19 cellular contexts compared by ENCODE assay signal in the genomic region with DNA sequence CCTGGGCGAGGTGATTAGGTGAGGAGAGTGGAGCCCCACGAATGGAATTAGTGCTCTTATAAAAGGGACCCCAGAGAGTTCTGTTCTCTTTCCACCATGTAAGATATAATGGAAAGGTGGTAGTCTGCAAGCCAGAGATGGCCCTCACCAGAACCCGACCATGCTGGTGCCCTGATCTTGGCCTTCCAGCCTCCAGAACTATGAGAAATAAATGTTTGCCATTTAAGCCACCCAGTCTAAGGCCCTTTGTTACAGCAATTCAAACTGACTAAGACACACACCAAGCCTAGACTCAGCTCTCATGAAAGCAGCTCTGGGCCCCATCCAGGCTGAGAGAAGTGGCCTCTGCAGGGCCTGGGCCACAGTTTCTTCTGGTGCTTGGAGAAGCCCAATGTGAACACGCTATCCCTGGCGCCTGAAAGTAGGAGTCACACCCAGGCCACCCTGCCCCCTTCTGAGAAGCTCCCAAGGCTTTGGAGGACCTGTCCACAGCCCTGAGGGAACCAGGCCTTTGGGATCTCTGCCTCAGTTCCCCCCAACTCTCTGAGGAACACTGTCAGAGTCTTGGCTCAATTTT. TPM values are rescaled to one million over a fixed set of nuclear protein-coding genes. Genes with fewer than 3 reads are reported as not detected.
DNase-seq lines count a peak whose midpoint lies in the region; ATAC-seq and TF ChIP-seq lines count a peak whose summit lies in the region.
"Had no signal": no experiment of that assay in that cellular context is flagged by ENCODE, and none has a peak within 500 bp of the region (broad histone marks: within the 10 kb centered on the region; RNA-seq: fewer than 3 reads in every experiment).

No MANE protein-coding gene starts in this region.

- no peaks in the 10 kb centered on the region for H3K23me2 ChIP-seq in H9 (ENCODE audit: insufficient read length, low read depth, low read length, poor library complexity, severe bottlenecking)

- peak overlapping the region; percentile 83 for H3K27ac Mint-ChIP-seq in MCF 10A (ENCODE audit: low read depth, unreplicated experiment)
- no peak overlapping the region for H3K27ac Mint-ChIP-seq in H9

- no peak overlapping the region for H3K56ac ChIP-seq in H9 (ENCODE audit: insufficient read length, low read depth, low read length)

- H3K18ac ChIP-seq in H9 (ENCODE audit: insufficient read length, low read depth, low read length): no peak overlapping the region

- no peak overlapping the region for H3K9ac ChIP-seq in H9 (ENCODE audit: extremely low read depth, insufficient read length, low read length)

- H3K36me3 Mint-ChIP-seq in MCF 10A (ENCODE audit: insufficient read depth, unreplicated experiment) (no peaks in the 10 kb centered on the region), H9 (ENCODE audit: insufficient read depth in 1 of 3, low read depth in 3 of 3) (no peaks in the 10 kb centered on the region)

- no peaks in the 10 kb centered on the region for H3K36me3 ChIP-seq in breast epithelium
- H3K36me3 ChIP-seq in psoas muscle (ENCODE audit: insufficient read depth in 1 of 2, low read depth in 1 of 2): no peaks in the 10 kb centered on the region
- H3K36me3 ChIP-seq in upper lobe of right lung: no peaks in the 10 kb centered on the region
- H3K36me3 ChIP-seq: WERI-Rb-1 had no signal

- WGBS in psoas muscle, 3 donors: 91 to 99% (median 96%) methylated on average over 5 of the region's 5 CpGs
- no CpG with 5 or more reads among the region's 5 CpGs for WGBS in H9 (ENCODE audit: extremely low coverage, insufficient read length, low lambda C conversion rate)

- H4K20me1 ChIP-seq in H9 (ENCODE audit: control insufficient read depth, insufficient read depth, insufficient read length): no peaks in the 10 kb centered on the region

- H2BK12ac ChIP-seq in H9 (ENCODE audit: insufficient read length, low read depth, low read length): no peak overlapping the region

- no peak overlapping the region for H3K4me2 ChIP-seq in H9 (ENCODE audit: insufficient read depth, insufficient read length, low read length)

- no peak overlapping the region for H3K4me3 ChIP-seq in breast epithelium
- no peak overlapping the region for H3K4me3 ChIP-seq in psoas muscle
- no peak overlapping the region for H3K4me3 ChIP-seq in upper lobe of right lung

- TF ChIP-seq CTCF in MCF 10A (IDR thresholded peaks at IDR 0.05; ENCODE audit: unreplicated experiment) (no peak), breast epithelium (IDR thresholded peaks at IDR 0.05) (no peak), foreskin keratinocyte (conservative IDR thresholded peaks at IDR 0.05) (no peak), psoas muscle (IDR thresholded peaks at IDR 0.05) (no peak), upper lobe of right lung (IDR thresholded peaks at IDR 0.05) (no peak), H9 (conservative IDR thresholded peaks at IDR 0.05) (no peak)

- H3K27me3 ChIP-seq in breast epithelium: no peaks in the 10 kb centered on the region
- H3K27me3 ChIP-seq in foreskin keratinocyte: no peaks in the 10 kb centered on the region
- H3K27me3 ChIP-seq in psoas muscle (ENCODE audit: insufficient read depth in 3 of 3, low read length in 2 of 3): no peaks in the 10 kb centered on the region
- no peaks in the 10 kb centered on the region for H3K27me3 ChIP-seq in upper lobe of right lung
- H3K27me3 ChIP-seq in H9 (ENCODE audit: insufficient read depth, low read length): no peaks in the 10 kb centered on the region

- no peak overlapping the region for H3K14ac ChIP-seq in H9 (ENCODE audit: insufficient read depth, low read length)

- no peak for DNase-seq in MCF 10A (ENCODE audit: unreplicated experiment)
- DNase-seq in breast epithelium (ENCODE audit: low spot score in 2 of 2): no peak
- no peak for DNase-seq in foreskin keratinocyte
- no peak for DNase-seq in psoas muscle
- DNase-seq in upper lobe of right lung: no peak
- DNase-seq in H9: no peak
- DNase-seq in HuH-7 (ENCODE audit: low spot score): no peak
- no peak for DNase-seq in Kasumi-1 (lab: John Stamatoyannopoulos, UW)
- DNase-seq: activated CD8-positive, alpha-beta memory T cell treated with anti-CD3 and anti-CD28 coated beads, Interleukin-2, amount 50 U/mL, for 4 hours; activated naive CD4-positive, alpha-beta T cell treated with anti-CD3 and anti-CD28 coated beads, Interleukin-2, amount 50 U/mL, for 16 hours; central memory CD4-positive, alpha-beta T cell; erythroblast; NCI-H1694; NCI-H526; WERI-Rb-1 had no signal

- no peaks in the 10 kb centered on the region for H3K27me3 Mint-ChIP-seq in MCF 10A (ENCODE audit: insufficient read depth, unreplicated experiment)
- H3K27me3 Mint-ChIP-seq in H9 (ENCODE audit: low read depth): no peaks in the 10 kb centered on the region

- H3K9me3 ChIP-seq in breast epithelium: no peaks in the 10 kb centered on the region
- no peaks in the 10 kb centered on the region for H3K9me3 ChIP-seq in psoas muscle
- H3K9me3 ChIP-seq in upper lobe of right lung: no peaks in the 10 kb centered on the region
- no peaks in the 10 kb centered on the region for H3K9me3 ChIP-seq in H9 (ENCODE audit: control insufficient read depth, low read depth, low read length)

- H2BK15ac ChIP-seq in H9 (ENCODE audit: low read depth, low read length): no peak overlapping the region

- H3K23ac ChIP-seq in H9 (ENCODE audit: insufficient read length, low read depth, low read length): no peak overlapping the region

- ATAC-seq in foreskin keratinocyte: no peak
- ATAC-seq in psoas muscle: no peak
- no peak for ATAC-seq in upper lobe of right lung
- ATAC-seq: Panc1 had no signal

- no peaks in the 10 kb centered on the region for H3K79me2 ChIP-seq in H9 (ENCODE audit: insufficient read depth, low read length)

- CTCF ChIA-PET in MCF 10A (lab: Yijun Ruan, JAX): interaction anchor here (1.1 to 2.2 kb wide), 3 partner anchors 9 to 63 kb away, joined by 3 to 11 read pairs (median 5); partner anchors contain the start of gene RNF141

- no peak overlapping the region for H2BK5ac ChIP-seq in H9 (ENCODE audit: insufficient read length, low read length)

- BruUV-seq in MCF 10A (replicated peaks; lab: Mats Ljungman, UMichigan): no TSS peak

- peaks cover 32% of the 10 kb centered on the region for H3K4me1 Mint-ChIP-seq in MCF 10A (ENCODE audit: insufficient read depth, unreplicated experiment)
- peaks cover 13 to 17% of the 10 kb centered on the region in 2 experiments for H3K4me1 Mint-ChIP-seq in H9

- no peaks in the 10 kb centered on the region for H3K9me3 Mint-ChIP-seq in MCF 10A (ENCODE audit: unreplicated experiment)
- no peaks in the 10 kb centered on the region for H3K9me3 Mint-ChIP-seq in H9

- H3K4me3 Mint-ChIP-seq in MCF 10A (ENCODE audit: unreplicated experiment): no peak overlapping the region
- H3K4me3 Mint-ChIP-seq in H9: no peak overlapping the region

- intact Hi-C loops in MCF 10A (cut with micrococcal nuclease): no loop called here
- intact Hi-C loops in breast epithelium (cut with DNase I; ENCODE audit: low total_unique reads): no loop called here
- intact Hi-C loops in psoas muscle (cut with DNase I): loop anchor here (2.0 to 5.0 kb wide), 2 partner anchors 35 to 43 kb away; partner anchors contain the start of gene LYVE1 (in 1 of the 2)
- intact Hi-C loops in upper lobe of right lung (cut with DNase I): no loop called here

- no peak overlapping the region for H3T11ph ChIP-seq in H9 (ENCODE audit: low read length)

- H2BK20ac ChIP-seq in H9 (ENCODE audit: low read depth, low read length, poor library complexity, severe bottlenecking): no peak overlapping the region

- no peak overlapping the region for H2BK120ac ChIP-seq in H9 (ENCODE audit: low read depth, low read length, poor library complexity, severe bottlenecking)

- H3K79me1 ChIP-seq in H9 (ENCODE audit: insufficient read depth, low read depth, low read length, poor library complexity, severe bottlenecking): no peaks in the 10 kb centered on the region

- no peak overlapping the region for H4K91ac ChIP-seq in H9 (ENCODE audit: insufficient read length, low read depth, low read length)

- H3K27ac ChIP-seq in breast epithelium (no peak overlapping the region), foreskin keratinocyte (peak overlapping the region; percentile 23), psoas muscle (peak overlapping the region; percentile 81), upper lobe of right lung (peak overlapping the region; percentile 56), H9 (ENCODE audit: insufficient read length, low read depth, low read length) (no peak overlapping the region)
- H3K27ac ChIP-seq: 22Rv1, WERI-Rb-1 had no signal

- TF ChIP-seq POLR2A in breast epithelium (IDR thresholded peaks at IDR 0.05): no peak

- H3K4me1 ChIP-seq in breast epithelium (no peaks in the 10 kb centered on the region), foreskin keratinocyte (peaks cover 20% of the 10 kb centered on the region), psoas muscle (peaks cover 50% of the 10 kb centered on the region), upper lobe of right lung (peaks cover 50% of the 10 kb centered on the region), H9 (ENCODE audit: insufficient read depth, low read length) (peaks cover 7% of the 10 kb centered on the region; the same call in 1 of the 2 replicates)

- no peak overlapping the region for H2AK5ac ChIP-seq in H9 (ENCODE audit: insufficient read length, low read length)

- no peak overlapping the region for H2AFZ ChIP-seq in H9 (ENCODE audit: low read length)

- no peak overlapping the region for H3K4ac ChIP-seq in H9 (ENCODE audit: low read depth, low read length)

- no peak overlapping the region for H4K8ac ChIP-seq in H9 (replicated peaks; ENCODE audit: insufficient read length, low read depth, low read length)

- POLR2A ChIA-PET in MCF 10A (lab: Yijun Ruan, JAX): interaction anchor here (0.5 to 2.4 kb wide), 12 partner anchors 9 to 1465 kb away, joined by 3 to 11 read pairs (median 4); partner anchors contain the start of gene RNF141

- H4K5ac ChIP-seq in H9 (ENCODE audit: insufficient read length, low read depth, low read length): no peak overlapping the region

RNA-seq across cellular contexts. Expression of gene LYVE1, which starts 35.3 kb away (rescaled TPM):
- total RNA-seq in MCF 10A (2022) (not detected in 2 replicates), breast epithelium (100 to 1,000 TPM in 1 of 3 donors, 10 to 100 TPM in 2; 39.2 to 218 (median 51.8) TPM), foreskin keratinocyte (not detected in 2 replicates), psoas muscle (10 to 100 TPM; 17.4 to 37.0 (median 32.8) TPM), upper lobe of right lung (108 TPM), H9 (2021) (not detected in 2 replicates)
- polyA plus RNA-seq in foreskin keratinocyte (not detected in 2 replicates), psoas muscle (10 to 100 TPM in 1 of 3 donors, 1 to 10 TPM in 2; 5.2 to 12.9 (median 5.7) TPM)
- total RNA-seq: G401, osteoblast had no signal

Comparison
In these comparisons a context has a peak if more than half of its experiments do, and no peak if none do; other contexts are left out.
1. RNA of gene LYVE1, which starts 35.3 kb away (total RNA-seq): 108 TPM in upper lobe of right lung (single experiment), 39.2 to 218 TPM in breast epithelium and 17.4 to 37.0 TPM in psoas muscle; not detected in MCF 10A, not detected in foreskin keratinocyte and not detected in H9; every median in the first group is over 10 times any median in the second.
2. H3K27ac ChIP-seq: peak in foreskin keratinocyte (single experiment), psoas muscle (single experiment) and upper lobe of right lung (single experiment); none in breast epithelium (0 of 2) and H9 (single experiment).
3. intact Hi-C loops: an anchor here in psoas muscle (2.0 to 5.0 kb wide); none called in MCF 10A, breast epithelium and upper lobe of right lung.